1 cellular context compared by ENCODE assay signal in genomic region chr14:96565811-96566210, GRCh38.
TF ChIP-seq lines count a peak whose summit lies in the region.

No MANE protein-coding gene starts in this region.

TF ChIP-seq in HEK293, 187 proteins besides CTCF, POLR2A, EP300 and RAD21:
- TF ChIP-seq ZNF488 (tag by site-specific recombination; IDR thresholded peaks at IDR 0.05) (no peak), ZNF473 (tag by site-specific recombination; IDR thresholded peaks at IDR 0.05) (no peak), ZFP37 (tag by site-specific recombination; IDR thresholded peaks at IDR 0.05) (no peak), ZNF501 (tag by site-specific recombination; IDR thresholded peaks at IDR 0.05) (no peak), ZNF510 (tag by site-specific recombination; IDR thresholded peaks at IDR 0.05; ENCODE audit: insufficient replicate concordance) (no peak), ZNF645 (tag by site-specific recombination; IDR thresholded peaks at IDR 0.05) (no peak), ZNF335 (tag by site-specific recombination; conservative IDR thresholded peaks at IDR 0.05) (peak; percentile 48; the same call in 1 of the 2 replicates), PRDM6 (tag by site-specific recombination; IDR thresholded peaks at IDR 0.05) (peak; percentile 50; the same call in 1 of the 2 replicates), ZNF148 (tag by site-specific recombination; IDR thresholded peaks at IDR 0.05; ENCODE audit: borderline replicate concordance) (no peak), OSR2 (tag by site-specific recombination; IDR thresholded peaks at IDR 0.05) (no peak), FEZF1 (tag by site-specific recombination; IDR thresholded peaks at IDR 0.05) (peak; percentile 63; the same call in 1 of the 2 replicates), ZNF660 (tag by site-specific recombination; IDR thresholded peaks at IDR 0.05) (no peak), ZNF626 (tag by site-specific recombination; IDR thresholded peaks at IDR 0.05) (no peak), ZNF157 (tag by site-specific recombination; IDR thresholded peaks at IDR 0.05) (no peak), BCL11A (tag by site-specific recombination; IDR thresholded peaks at IDR 0.05; ENCODE audit: low read depth) (no peak), ZNF600 (tag by site-specific recombination; IDR thresholded peaks at IDR 0.05) (no peak), TCF7L2 (IDR thresholded peaks at IDR 0.05; ENCODE audit: borderline replicate concordance, low read depth, low read length) (no peak)
